19 cellular contexts compared by ENCODE assay signal in the genomic region with DNA sequence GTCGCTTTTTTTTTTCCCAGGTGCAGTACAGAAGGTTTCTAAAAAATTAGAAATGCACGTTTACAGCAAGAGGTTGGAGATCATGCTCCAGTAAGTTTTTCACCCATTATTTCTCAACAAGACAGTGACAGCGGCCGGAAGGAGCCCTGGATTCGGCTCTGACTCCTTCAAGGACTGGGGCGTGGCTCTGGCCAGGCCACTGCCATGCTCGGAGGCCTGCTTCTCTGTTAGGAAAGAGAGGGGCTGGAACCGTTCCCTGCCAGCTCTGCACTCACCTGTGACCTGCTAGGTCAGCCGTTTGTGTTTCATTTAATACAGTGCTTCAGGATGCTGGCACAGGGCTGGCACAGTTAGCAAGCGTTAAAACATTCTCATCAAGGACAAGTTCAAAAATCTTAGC.
"Had no signal": no experiment of that assay in that cellular context is flagged by ENCODE, and none has a peak within 500 bp of the region (broad histone marks: within the 10 kb centered on the region; RNA-seq: fewer than 3 reads in every experiment).

No MANE protein-coding gene starts in this region.

- ATAC-seq: activated CD8-positive, alpha-beta T cell treated with anti-CD3 and anti-CD28 coated beads, Interleukin-2, amount 10 ng/mL, durations not matched to agents 7 days and 5 days; activated naive CD8-positive, alpha-beta T cell treated with anti-CD3 and anti-CD28 coated beads, Interleukin-2, amount 50 U/mL, for 24 hours; gastroesophageal sphincter; heart right ventricle; left colon; right lobe of liver; stimulated activated naive CD8-positive, alpha-beta T cell treated with anti-CD3 and anti-CD28 coated beads, Interleukin-15, amount 100 ng/mL, for 72 hours had no signal

- H3K27ac ChIP-seq: coronary artery, gastroesophageal sphincter, heart right ventricle, prostate gland, right lobe of liver had no signal

- DNase-seq: activated CD4-positive, alpha-beta T cell treated with anti-CD3 and anti-CD28 coated beads, Interleukin-2, amount 10 ng/mL, durations not matched to agents 7 days and 5 days; activated CD8-positive, alpha-beta memory T cell treated with anti-CD3 and anti-CD28 coated beads, Interleukin-2, amount 50 U/mL, for 4 hours; activated CD8-positive, alpha-beta T cell treated with anti-CD3 and anti-CD28 coated beads, Interleukin-2, amount 10 ng/mL, durations not matched to agents 7 days and 5 days; activated effector memory CD4-positive, alpha-beta T cell treated with Interleukin-2 at 50 U/mL for 16 hours; activated naive CD4-positive, alpha-beta T cell treated with anti-CD3 and anti-CD28 coated beads, Interleukin-2, amount 10 ng/mL, durations not matched to agents 7 days and 5 days; activated naive CD8-positive, alpha-beta T cell treated with anti-CD3 and anti-CD28 coated beads, Interleukin-2, amount 50 U/mL, for 24 hours; activated T-cell treated with anti-CD3 and anti-CD28 coated beads, Interleukin-2, amount 50 U/mL, for 48 hours; heart right ventricle; left colon; mammary epithelial cell; occipital lobe; right lobe of liver; small intestine; stimulated activated CD4-positive, alpha-beta T cell treated with anti-CD3 and anti-CD28 coated beads, Interleukin-15, amount 100 ng/mL, for 24 hours; stimulated activated CD4-positive, alpha-beta T cell treated with anti-CD3 and anti-CD28 coated beads, Interleukin-2, amount 100 ng/mL, for 48 hours; stimulated activated naive CD8-positive, alpha-beta T cell treated with anti-CD3 and anti-CD28 coated beads, Interleukin-15, amount 100 ng/mL, for 72 hours had no signal

- H3K36me3 ChIP-seq: prostate gland had no signal

- H3K27me3 ChIP-seq: gastroesophageal sphincter, heart right ventricle, right lobe of liver had no signal

- H3K9me3 ChIP-seq: gastroesophageal sphincter, heart right ventricle, prostate gland, right lobe of liver had no signal

- H3K4me1 ChIP-seq: prostate gland, right lobe of liver had no signal

- H3K4me3 ChIP-seq: coronary artery, gastroesophageal sphincter, heart right ventricle, prostate gland, right lobe of liver had no signal
